ENCODE assay signal across 1 cellular context in genomic region chr13:27271572-27272096, GRCh38.
TF ChIP-seq lines count a peak whose summit lies in the region.

No MANE protein-coding gene starts in this region.

TF ChIP-seq in GM12878, 131 proteins besides CTCF, POLR2A, EP300 and RAD21:
- TF ChIP-seq FOS (IDR thresholded peaks at IDR 0.05; ENCODE audit: borderline replicate concordance, extremely low read depth, insufficient read length), result no peak
- TF ChIP-seq NBN (IDR thresholded peaks at IDR 0.05), result no peak
- TF ChIP-seq RCOR1 (conservative IDR thresholded peaks at IDR 0.05; ENCODE audit: low read depth, low read length), result no peak
- no peak for TF ChIP-seq SPI1 (IDR thresholded peaks at IDR 0.05; ENCODE audit: borderline replicate concordance, insufficient read depth, low read depth, low read length)
- no peak for TF ChIP-seq SREBF2 (IDR thresholded peaks at IDR 0.05; ENCODE audit: low read length)
- no peak for TF ChIP-seq ESRRA (IDR thresholded peaks at IDR 0.05; ENCODE audit: low read length)
- TF ChIP-seq YBX1 (IDR thresholded peaks at IDR 0.05), result no peak
- no peak for TF ChIP-seq KDM1A (IDR thresholded peaks at IDR 0.05; ENCODE audit: borderline replicate concordance)
- no peak for TF ChIP-seq HCFC1 (IDR thresholded peaks at IDR 0.05; ENCODE audit: low read length)
- no peak for TF ChIP-seq ZNF274 (IDR thresholded peaks at IDR 0.05; ENCODE audit: insufficient read depth, insufficient read length)
- no peak for TF ChIP-seq NRF1 (conservative IDR thresholded peaks at IDR 0.05; ENCODE audit: low read depth, low read length)
- no peak for TF ChIP-seq POU2F2 (IDR thresholded peaks at IDR 0.05; ENCODE audit: borderline replicate concordance, low read depth, low read length)
- no peak for TF ChIP-seq KAT2A (conservative IDR thresholded peaks at IDR 0.05; ENCODE audit: control insufficient read depth, low read depth, low read length)
- no peak for TF ChIP-seq MLLT1 (IDR thresholded peaks at IDR 0.05)
- no peak for TF ChIP-seq SKIL (IDR thresholded peaks at IDR 0.05; ENCODE audit: low read depth, poor library complexity, severe bottlenecking)
TF ChIP-seq in GM12878: peak in this region for 0.
